7 cellular contexts compared by ENCODE assay signal in the genomic region with DNA sequence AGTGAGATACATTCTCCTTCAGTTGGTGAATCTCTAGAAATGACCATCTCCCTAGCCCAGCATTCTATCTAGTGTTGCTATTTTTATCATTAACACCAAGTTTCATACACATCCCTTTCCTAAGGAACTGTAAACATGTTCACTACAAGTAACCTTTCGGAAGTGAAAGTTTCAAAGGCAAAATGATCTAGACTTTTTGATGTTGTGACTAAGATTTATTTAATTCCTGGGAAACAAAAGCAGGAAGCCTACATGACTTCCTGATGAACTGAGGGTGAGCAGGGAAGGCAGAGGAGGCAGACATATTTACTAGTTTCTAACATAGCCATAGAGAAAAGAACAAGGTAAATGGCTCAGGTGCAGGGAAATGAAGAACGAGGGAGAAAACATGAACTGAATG. TPM values are rescaled to one million over a fixed set of nuclear protein-coding genes. Genes with fewer than 3 reads are reported as not detected.
"Had no signal": no experiment of that assay in that cellular context is flagged by ENCODE, and none has a peak within 500 bp of the region (broad histone marks: within the 10 kb centered on the region; RNA-seq: fewer than 3 reads in every experiment).

No MANE protein-coding gene starts in this region.

RNA-seq across cellular contexts. Expression of gene RLN1, which starts 54.3 kb away (rescaled TPM):
- total RNA-seq: osteoblast, sciatic nerve, smooth muscle cell, suprapubic skin, upper lobe of right lung had no signal
- polyA plus RNA-seq: neural cell, smooth muscle cell, urinary bladder had no signal
